8 cellular contexts compared by ENCODE assay signal in the genomic region with DNA sequence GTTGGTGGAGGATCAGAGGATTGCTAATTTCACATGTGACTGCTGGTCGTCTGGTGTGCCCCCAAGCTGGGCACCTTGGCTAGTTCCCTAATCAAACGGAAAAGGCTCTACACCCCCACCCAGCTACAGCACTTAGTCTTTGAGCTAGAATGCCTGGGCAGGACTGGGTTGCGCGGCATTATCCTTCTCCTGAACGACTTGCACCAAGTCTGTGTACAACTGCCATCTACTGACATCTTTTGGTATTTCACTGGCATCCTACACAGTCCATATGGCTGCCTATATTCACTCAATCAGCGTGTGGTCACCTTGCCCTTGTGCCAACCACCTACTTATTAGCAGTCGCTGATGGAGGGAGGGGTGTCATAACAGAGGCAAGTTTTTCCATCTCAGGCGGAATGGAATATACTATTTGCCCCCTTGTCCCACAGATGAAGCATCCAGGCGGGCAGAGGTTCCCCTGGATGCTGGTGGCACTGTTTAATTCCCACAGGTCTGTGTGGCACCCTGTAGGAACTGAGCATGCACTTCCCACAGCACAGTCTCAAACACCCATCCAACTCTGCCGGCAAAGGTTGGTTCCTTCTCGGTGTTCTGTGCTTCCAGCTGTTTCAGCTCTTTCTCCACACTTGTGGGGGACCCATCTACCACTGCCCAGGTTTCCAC.
DNase-seq lines count a peak whose midpoint lies in the region; ATAC-seq and TF ChIP-seq lines count a peak whose summit lies in the region.

No MANE protein-coding gene starts in this region.

- no peaks in the 10 kb centered on the region for H3K36me3 Mint-ChIP-seq in activated CD8-positive, alpha-beta T cell treated with anti-CD3 and anti-CD28 coated beads, Interleukin-2, amount 10 ng/mL, durations not matched to agents 7 days and 5 days (ENCODE audit: low read depth)

- ATAC-seq in GM18909 (IDR thresholded peaks at IDR 0.05; ENCODE audit: poor library complexity, unreplicated experiment), result peak; percentile 94
- ATAC-seq in HG03060 (IDR thresholded peaks at IDR 0.05; ENCODE audit: low read depth, unreplicated experiment), result peak; percentile 83
- ATAC-seq in activated CD8-positive, alpha-beta T cell treated with anti-CD3 and anti-CD28 coated beads, Interleukin-2, amount 10 ng/mL, durations not matched to agents 7 days and 5 days, result peak; percentile 90
- ATAC-seq in psoas muscle, result peak in 2 of 4 donors; percentile 35 to 56

- peak; percentile 42 for DNase-seq in DMS153 (lab: John Stamatoyannopoulos, UW)
- peak; percentile 66 for DNase-seq in NCI-H460 (ENCODE audit: extremely low read depth, low read depth)
- peak; percentile 70 for DNase-seq in activated CD8-positive, alpha-beta T cell treated with anti-CD3 and anti-CD28 coated beads, Interleukin-2, amount 10 ng/mL, durations not matched to agents 7 days and 5 days
- peak; percentile 16 to 64 for DNase-seq in foreskin fibroblast
- no peak for DNase-seq in psoas muscle
- no peak for DNase-seq in NCI-H1436 treated with DMSO at 0.1 percent for 48 hours (lab: John Stamatoyannopoulos, UW)

- no peaks in the 10 kb centered on the region for H3K36me3 ChIP-seq in psoas muscle (ENCODE audit: insufficient read depth in 1 of 2, low read depth in 1 of 2)

- no peak overlapping the region for H3K27ac ChIP-seq in psoas muscle

- no peaks in the 10 kb centered on the region for H3K4me1 Mint-ChIP-seq in activated CD8-positive, alpha-beta T cell treated with anti-CD3 and anti-CD28 coated beads, Interleukin-2, amount 10 ng/mL, durations not matched to agents 7 days and 5 days (ENCODE audit: low read depth)

- intact Hi-C loops in psoas muscle (cut with DNase I), result no loop called here

- H3K4me3 Mint-ChIP-seq in activated CD8-positive, alpha-beta T cell treated with anti-CD3 and anti-CD28 coated beads, Interleukin-2, amount 10 ng/mL, durations not matched to agents 7 days and 5 days, result no peak overlapping the region

- no peaks in the 10 kb centered on the region for H3K27me3 ChIP-seq in psoas muscle (ENCODE audit: insufficient read depth in 3 of 3, low read length in 2 of 3)

- CTCF ChIA-PET in activated CD8-positive, alpha-beta T cell treated with anti-CD3 and anti-CD28 coated beads, Interleukin-2, amount 10 ng/mL, durations not matched to agents 7 days and 5 days (lab: Charles Lee), result interaction anchor here (0.6 to 5.3 kb wide), 14 partner anchors 9 to 465 kb away, joined by 3 to 34 read pairs (median 4); no protein-coding TSS in a partner anchor

- no peak overlapping the region for H3K4me3 ChIP-seq in foreskin fibroblast (ENCODE audit: low read depth in 1 of 2, low read length in 2 of 2)
- no peak overlapping the region for H3K4me3 ChIP-seq in psoas muscle

- TF ChIP-seq CTCF in foreskin fibroblast (IDR thresholded peaks at IDR 0.05; ENCODE audit: low read depth, low read length) (peak; percentile 44), psoas muscle (IDR thresholded peaks at IDR 0.05) (peak; percentile 41)

- POLR2A ChIA-PET in activated CD8-positive, alpha-beta T cell treated with anti-CD3 and anti-CD28 coated beads, Interleukin-2, amount 10 ng/mL, durations not matched to agents 7 days and 5 days (lab: Charles Lee), result interaction anchor here (0.5 kb wide), 1 partner anchor 434 kb away, joined by 4 read pairs; no protein-coding TSS in a partner anchor

- no peak overlapping the region for H3K27ac Mint-ChIP-seq in activated CD8-positive, alpha-beta T cell treated with anti-CD3 and anti-CD28 coated beads, Interleukin-2, amount 10 ng/mL, durations not matched to agents 7 days and 5 days

- no peaks in the 10 kb centered on the region for H3K4me1 ChIP-seq in psoas muscle

- H3K9me3 Mint-ChIP-seq in activated CD8-positive, alpha-beta T cell treated with anti-CD3 and anti-CD28 coated beads, Interleukin-2, amount 10 ng/mL, durations not matched to agents 7 days and 5 days (ENCODE audit: insufficient read depth), result no peaks in the 10 kb centered on the region

- H3K9me3 ChIP-seq in psoas muscle, result no peaks in the 10 kb centered on the region

- WGBS in psoas muscle, 3 donors, result 51 to 62% (median 56%) methylated on average over 11 of the region's 11 CpGs

- peaks cover 2% of the 10 kb centered on the region for H3K27me3 Mint-ChIP-seq in activated CD8-positive, alpha-beta T cell treated with anti-CD3 and anti-CD28 coated beads, Interleukin-2, amount 10 ng/mL, durations not matched to agents 7 days and 5 days (ENCODE audit: low read depth)

Comparison
In these comparisons a context has a peak if more than half of its experiments do, and no peak if none do; other contexts are left out.
1. DNase-seq: peak in DMS153 (single experiment), NCI-H460 (single experiment), activated CD8-positive, alpha-beta T cell treated with anti-CD3 and anti-CD28 coated beads, Interleukin-2, amount 10 ng/mL, durations not matched to agents 7 days and 5 days (single experiment) and foreskin fibroblast (2 of 2); none in psoas muscle (0 of 2) and NCI-H1436 treated with DMSO at 0.1 percent for 48 hours (single experiment).